In the genomic region with DNA sequence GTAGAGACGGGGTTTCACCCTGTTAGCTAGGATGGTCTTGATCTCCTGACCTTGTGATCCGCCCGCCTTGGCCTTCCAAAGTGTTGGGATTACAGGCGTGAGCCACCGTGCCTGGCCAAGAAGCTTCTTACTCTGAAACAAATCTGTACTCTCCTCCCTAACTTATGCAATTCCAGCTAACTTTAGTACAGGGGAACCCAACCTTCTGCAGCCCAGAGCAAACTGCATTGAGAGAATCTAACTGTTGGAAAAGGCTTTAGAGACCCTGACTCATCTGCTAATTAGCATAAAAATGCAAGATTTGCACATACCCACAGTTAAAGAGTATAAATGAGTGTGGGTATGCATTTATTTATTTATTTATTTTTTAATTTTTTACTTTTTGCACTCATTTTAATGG, we compare ENCODE assay signal across 1 cellular context.
TF ChIP-seq lines count a peak whose summit lies in the region.

No MANE protein-coding gene starts in this region.

TF ChIP-seq in WTC11, 78 proteins besides CTCF, POLR2A, EP300 and RAD21 (continued from another document):
- TF ChIP-seq, protein P1, sequence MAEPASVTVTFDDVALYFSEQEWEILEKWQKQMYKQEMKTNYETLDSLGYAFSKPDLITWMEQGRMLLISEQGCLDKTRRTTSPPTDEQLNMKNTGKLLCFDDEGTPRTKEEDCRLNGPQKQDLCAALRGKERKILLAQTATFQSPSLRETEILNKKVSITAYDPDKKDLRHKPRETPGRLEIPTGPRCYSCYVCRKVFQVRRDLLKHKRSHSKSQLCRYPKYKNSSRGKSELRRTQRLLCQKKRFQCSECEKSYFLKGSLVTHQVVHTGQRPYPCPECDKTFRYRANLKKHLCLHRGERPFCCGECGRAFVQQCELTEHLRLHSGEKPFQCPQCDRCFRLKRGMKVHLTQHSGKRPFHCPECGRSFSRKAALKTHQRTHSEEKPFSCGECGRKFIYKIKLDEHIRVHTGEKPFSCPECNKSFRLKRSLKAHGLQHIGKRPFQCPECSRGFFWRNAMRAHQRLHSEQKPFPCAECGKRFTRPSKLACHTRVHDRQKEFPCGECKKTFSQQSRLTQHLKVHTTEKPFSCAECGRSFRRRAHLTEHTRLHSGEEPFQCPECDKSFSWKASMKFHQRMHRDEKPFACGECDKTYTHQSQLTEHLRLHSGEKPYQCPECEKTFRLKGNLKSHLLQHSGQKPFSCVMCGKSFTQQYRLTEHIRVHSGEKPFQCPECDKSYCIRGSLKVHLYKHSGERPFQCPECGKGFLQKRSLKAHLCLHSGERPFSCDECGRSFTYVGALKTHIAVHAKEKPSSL (CRISPR knock-in tag; conservative IDR thresholded peaks at IDR 0.05), result no peak
- TF ChIP-seq EMX1 (CRISPR knock-in tag; IDR thresholded peaks at IDR 0.05) (no peak), NFYB (CRISPR knock-in tag; conservative IDR thresholded peaks at IDR 0.05; ENCODE audit: low read depth) (no peak), IRF2 (CRISPR knock-in tag; IDR thresholded peaks at IDR 0.05; ENCODE audit: borderline replicate concordance, low read depth) (no peak), CREB1 (CRISPR knock-in tag; IDR thresholded peaks at IDR 0.05) (no peak), NFATC4 (CRISPR knock-in tag; IDR thresholded peaks at IDR 0.05) (no peak), ZNF219 (CRISPR knock-in tag; IDR thresholded peaks at IDR 0.05; ENCODE audit: borderline replicate concordance) (no peak)
- TF ChIP-seq, protein P2, sequence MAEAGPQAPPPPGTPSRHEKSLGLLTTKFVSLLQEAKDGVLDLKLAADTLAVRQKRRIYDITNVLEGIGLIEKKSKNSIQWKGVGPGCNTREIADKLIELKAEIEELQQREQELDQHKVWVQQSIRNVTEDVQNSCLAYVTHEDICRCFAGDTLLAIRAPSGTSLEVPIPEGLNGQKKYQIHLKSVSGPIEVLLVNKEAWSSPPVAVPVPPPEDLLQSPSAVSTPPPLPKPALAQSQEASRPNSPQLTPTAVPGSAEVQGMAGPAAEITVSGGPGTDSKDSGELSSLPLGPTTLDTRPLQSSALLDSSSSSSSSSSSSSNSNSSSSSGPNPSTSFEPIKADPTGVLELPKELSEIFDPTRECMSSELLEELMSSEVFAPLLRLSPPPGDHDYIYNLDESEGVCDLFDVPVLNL (CRISPR knock-in tag; IDR thresholded peaks at IDR 0.05; ENCODE audit: borderline replicate concordance, low read depth), result no peak
- TF ChIP-seq, protein P3, sequence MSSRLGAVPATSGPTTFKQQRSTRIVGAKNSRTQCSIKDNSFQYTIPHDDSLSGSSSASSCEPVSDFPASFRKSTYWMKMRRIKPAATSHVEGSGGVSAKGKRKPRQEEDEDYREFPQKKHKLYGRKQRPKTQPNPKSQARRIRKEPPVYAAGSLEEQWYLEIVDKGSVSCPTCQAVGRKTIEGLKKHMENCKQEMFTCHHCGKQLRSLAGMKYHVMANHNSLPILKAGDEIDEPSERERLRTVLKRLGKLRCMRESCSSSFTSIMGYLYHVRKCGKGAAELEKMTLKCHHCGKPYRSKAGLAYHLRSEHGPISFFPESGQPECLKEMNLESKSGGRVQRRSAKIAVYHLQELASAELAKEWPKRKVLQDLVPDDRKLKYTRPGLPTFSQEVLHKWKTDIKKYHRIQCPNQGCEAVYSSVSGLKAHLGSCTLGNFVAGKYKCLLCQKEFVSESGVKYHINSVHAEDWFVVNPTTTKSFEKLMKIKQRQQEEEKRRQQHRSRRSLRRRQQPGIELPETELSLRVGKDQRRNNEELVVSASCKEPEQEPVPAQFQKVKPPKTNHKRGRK (CRISPR knock-in tag; IDR thresholded peaks at IDR 0.05; ENCODE audit: borderline replicate concordance), result no peak
